Comparison of ENCODE assay signal across 8 cellular contexts in genomic region chr4:110165382-110166285, GRCh38. TPM values are rescaled to one million over a fixed set of nuclear protein-coding genes. Genes with fewer than 3 reads are reported as not detected.
DNase-seq lines count a peak whose midpoint lies in the region; ATAC-seq and TF ChIP-seq lines count a peak whose summit lies in the region.

No MANE protein-coding gene starts in this region.

- peak overlapping the region; percentile 6; the same call in 1 of the 2 replicates for H3K27ac ChIP-seq in IMR-90 (ENCODE audit: insufficient read depth, low read length)
- peak overlapping the region; percentile 75 for H3K27ac ChIP-seq in VCaP
- no peak overlapping the region for H3K27ac ChIP-seq in thyroid gland

- peak overlapping the region; percentile 96 for H2BK120ac ChIP-seq in IMR-90 (ENCODE audit: low read depth, low read length)

- H2BK5ac ChIP-seq in IMR-90 (ENCODE audit: low read depth, low read length, poor library complexity, severe bottlenecking) = peak overlapping the region; percentile 98

- H3K9me3 ChIP-seq in IMR-90 (ENCODE audit: control insufficient read depth, insufficient read depth, low read length) (no peaks in the 10 kb centered on the region), thyroid gland (no peaks in the 10 kb centered on the region)

- H3K56ac ChIP-seq in IMR-90 (ENCODE audit: extremely low read depth, insufficient read depth, low read length) = peak overlapping the region; percentile 43; the same call in 1 of the 2 replicates

- intact Hi-C loops in IMR-90 (cut with micrococcal nuclease) = no loop called here
- intact Hi-C loops in thyroid gland (cut with DNase I) = no loop called here

- peaks cover 3 to 19% of the 10 kb centered on the region in 2 experiments; a peak in 3 of 4 replicates for H3K79me1 ChIP-seq in IMR-90 (ENCODE audit: low read depth in 1 of 2, low read length in 2 of 2)

- BruUV-seq in IMR-90 (replicated peaks; lab: Mats Ljungman, UMichigan) = no TSS peak

- peaks cover 30% of the 10 kb centered on the region for H3K4me1 Mint-ChIP-seq in chondrocyte (ENCODE audit: low read depth)

- TF ChIP-seq RAD21 in IMR-90 (IDR thresholded peaks at IDR 0.05; ENCODE audit: low read length) = no peak

- H3K36me3 ChIP-seq in IMR-90 (ENCODE audit: control insufficient read depth, insufficient read depth, low read length) = no peaks in the 10 kb centered on the region
- H3K36me3 ChIP-seq in thyroid gland = no peaks in the 10 kb centered on the region

- H3K27ac Mint-ChIP-seq in chondrocyte (ENCODE audit: unreplicated experiment) = peak overlapping the region; percentile 87

- H4K8ac ChIP-seq in IMR-90 (ENCODE audit: low read depth in 2 of 2, low read length in 2 of 2) = peak overlapping the region; percentile 71 to 88

- H2BK20ac ChIP-seq in IMR-90 (ENCODE audit: low read depth, low read length) = peak overlapping the region; percentile 68

- dilution Hi-C loops in IMR-90 (cut with HindIII; ENCODE audit: low sequenced_read_pairs, unreplicated experiment) = no loop called here

- H3K4me1 ChIP-seq in IMR-90 (ENCODE audit: control insufficient read depth, insufficient read depth, low read length) = peaks cover 15% of the 10 kb centered on the region
- H3K4me1 ChIP-seq in thyroid gland = no peaks in the 10 kb centered on the region

- DNase-seq in activated gamma-delta T cell treated with Interleukin-2 at 50 U/mL for 16 hours (peak; percentile 63), activated gamma-delta T cell (lab: John Stamatoyannopoulos, UW) (no peak), IMR-90 (peak; percentile 83), chondrocyte (ENCODE audit: low spot score) (no peak), skeletal muscle cell (ENCODE audit: low read depth) (peak; percentile 47), thyroid gland (no peak), ureter (ENCODE audit: low spot score) (no peak)

- no peaks in the 10 kb centered on the region for H4K20me1 ChIP-seq in IMR-90 (ENCODE audit: insufficient read depth, low read length)

- H2AK5ac ChIP-seq in IMR-90 (ENCODE audit: low read depth, low read length) = peak overlapping the region; percentile 74

- POLR2A ChIA-PET in IMR-90 (lab: Charles Lee; ENCODE audit: unreplicated experiment) = no interaction called here

- H2AFZ ChIP-seq in IMR-90 (replicated peaks; ENCODE audit: low read length, poor library complexity) = peak overlapping the region; percentile 81

- peak overlapping the region; percentile 89 for H3K4ac ChIP-seq in IMR-90 (ENCODE audit: low read depth, low read length)

- in situ Hi-C loops in IMR-90 (cut with MboI; ENCODE audit: low sequenced_read_pairs) = no loop called here

- no peaks in the 10 kb centered on the region for H3K27me3 Mint-ChIP-seq in chondrocyte (ENCODE audit: low read depth)

- H2BK15ac ChIP-seq in IMR-90 (ENCODE audit: low read depth, low read length) = peak overlapping the region; percentile 82

- H3K4me3 ChIP-seq in IMR-90 (ENCODE audit: insufficient read depth, low read depth, low read length) (no peak overlapping the region), skeletal muscle cell (ENCODE audit: low read depth, low read length) (no peak overlapping the region), thyroid gland (replicated peaks in 1 of 3) (no peak overlapping the region)

- ATAC-seq in IMR-90 (ENCODE audit: low read depth) = peak; percentile 71

- H3K9ac ChIP-seq in IMR-90 (ENCODE audit: low read depth, low read length) = no peak overlapping the region

- H3K9me3 Mint-ChIP-seq in chondrocyte (ENCODE audit: low read depth) = no peaks in the 10 kb centered on the region

- TF ChIP-seq CTCF in IMR-90 (conservative IDR thresholded peaks at IDR 0.05; ENCODE audit: low read depth, low read length) = no peak
- no peak for TF ChIP-seq CTCF in VCaP (conservative IDR thresholded peaks at IDR 0.05)
- TF ChIP-seq CTCF in chondrocyte (IDR thresholded peaks at IDR 0.05) = no peak
- no peak for TF ChIP-seq CTCF in thyroid gland (IDR thresholded peaks at IDR 0.05)

- H4K91ac ChIP-seq in IMR-90 (ENCODE audit: insufficient read depth, low read depth, low read length) = peak overlapping the region; percentile 91

- peak; percentile 47; the same call in 1 of the 2 replicates for TF ChIP-seq POLR2A in IMR-90 (IDR thresholded peaks at IDR 0.05; ENCODE audit: low read depth, low read length)
- no peak for TF ChIP-seq POLR2A in thyroid gland (IDR thresholded peaks at IDR 0.05)

- H3K14ac ChIP-seq in IMR-90 (replicated peaks; ENCODE audit: low read depth, low read length) = peak overlapping the region; percentile 91

- no peaks in the 10 kb centered on the region for H3K27me3 ChIP-seq in IMR-90 (ENCODE audit: control insufficient read depth, insufficient read depth, low read length)
- H3K27me3 ChIP-seq in thyroid gland = no peaks in the 10 kb centered on the region

- no peak overlapping the region for H3K4me3 Mint-ChIP-seq in chondrocyte (ENCODE audit: unreplicated experiment)

- peak overlapping the region; percentile 21; the same call in 1 of the 2 replicates for H3K4me2 ChIP-seq in IMR-90 (ENCODE audit: low read depth, low read length)

- H2AK9ac ChIP-seq in IMR-90 (replicated peaks; ENCODE audit: low read depth, low read length, poor library complexity) = peak overlapping the region; percentile 96

- peaks cover 12% of the 10 kb centered on the region for H3K9me1 ChIP-seq in IMR-90 (ENCODE audit: insufficient read depth, low read length)

- H4K5ac ChIP-seq in IMR-90 (ENCODE audit: low read depth, low read length) = peak overlapping the region; percentile 52; the same call in 1 of the 2 replicates

- H3K23ac ChIP-seq in IMR-90 (ENCODE audit: low read depth, low read length) = peak overlapping the region; percentile 71

- CTCF ChIA-PET in IMR-90 (lab: Yijun Ruan, JAX) = interaction anchor here (0.6 to 1.3 kb wide), 2 partner anchors 13 to 18 kb away, joined by 4 read pairs; no protein-coding TSS in a partner anchor

- 87% methylated on average over 3 of the region's 5 CpGs; no CpG with 5 or more reads in 1 of the 2 experiments for WGBS in IMR-90 (ENCODE audit: extremely low coverage in 2 of 2, insufficient read length in 1 of 2), 2 experiments
- 67 to 76% methylated on average over 5 of the region's 5 CpGs for WGBS in thyroid gland, 2 donors

- no peaks in the 10 kb centered on the region for H3K36me3 Mint-ChIP-seq in chondrocyte (ENCODE audit: low read depth)

- H3K18ac ChIP-seq in IMR-90 (ENCODE audit: low read depth, low read length) = peak overlapping the region; percentile 81; the same call in 1 of the 2 replicates

TF ChIP-seq in IMR-90, 13 proteins besides CTCF, POLR2A, EP300 and RAD21:
- TF ChIP-seq USF2 (IDR thresholded peaks at IDR 0.05; ENCODE audit: low read depth, low read length) (peak; percentile 15; the same call in 1 of the 2 replicates), MXI1 (IDR thresholded peaks at IDR 0.05; ENCODE audit: borderline replicate concordance, low read depth, low read length) (peak; percentile 96), FOS (IDR thresholded peaks at IDR 0.05; ENCODE audit: low read depth, low read length) (no peak), RFX5 (IDR thresholded peaks at IDR 0.05; ENCODE audit: low read depth, low read length) (no peak), SMC3 (IDR thresholded peaks at IDR 0.05; ENCODE audit: low read depth, low read length) (no peak), CHD1 (IDR thresholded peaks at IDR 0.05; ENCODE audit: low read depth, low read length) (no peak), MAZ (IDR thresholded peaks at IDR 0.05; ENCODE audit: borderline replicate concordance, low read depth, low read length) (no peak), ELK1 (IDR thresholded peaks at IDR 0.05; ENCODE audit: borderline replicate concordance, low read depth, low read length) (no peak)
TF ChIP-seq in IMR-90: peak in this region for 2.

RNA-seq across cellular contexts. Expression of gene ELOVL6, which starts 32.8 kb away (rescaled TPM):
- total RNA-seq in IMR-90 (2012; rRNA removed) = 17.5 and 19.0 TPM in 2 replicates
- polyA plus RNA-seq in IMR-90 (2012; rRNA removed) = 12.6 and 17.9 TPM in 2 replicates
- 4.2 and 5.8 TPM in 2 replicates for polyA plus RNA-seq in IMR-90 (2012; cell fraction: cytosol; rRNA removed)
- 1.8 and 11.5 TPM in 2 replicates for polyA plus RNA-seq in IMR-90 (2012; cell fraction: nucleus; rRNA removed; ENCODE audit: low replicate concordance)
- 11.0 to 16.0 TPM (median 12.8 TPM) in 3 replicates for total RNA-seq in chondrocyte
- 1 to 10 TPM; 2.1 to 4.1 (median 3.3) TPM for total RNA-seq in thyroid gland
- 62.3 TPM for total RNA-seq in ureter

Comparison
In these comparisons a context has a peak if more than half of its experiments do, and no peak if none do; other contexts are left out.
1. DNase-seq: peak in activated gamma-delta T cell treated with Interleukin-2 at 50 U/mL for 16 hours (single experiment), IMR-90 (single experiment) and skeletal muscle cell (single experiment); none in activated gamma-delta T cell (single experiment), chondrocyte (single experiment), thyroid gland (0 of 2) and ureter (single experiment).
2. H3K27ac ChIP-seq: peak in IMR-90 (single experiment) and VCaP (single experiment); none in thyroid gland (0 of 3).